1 cellular context compared by ENCODE assay signal in the genomic region with DNA sequence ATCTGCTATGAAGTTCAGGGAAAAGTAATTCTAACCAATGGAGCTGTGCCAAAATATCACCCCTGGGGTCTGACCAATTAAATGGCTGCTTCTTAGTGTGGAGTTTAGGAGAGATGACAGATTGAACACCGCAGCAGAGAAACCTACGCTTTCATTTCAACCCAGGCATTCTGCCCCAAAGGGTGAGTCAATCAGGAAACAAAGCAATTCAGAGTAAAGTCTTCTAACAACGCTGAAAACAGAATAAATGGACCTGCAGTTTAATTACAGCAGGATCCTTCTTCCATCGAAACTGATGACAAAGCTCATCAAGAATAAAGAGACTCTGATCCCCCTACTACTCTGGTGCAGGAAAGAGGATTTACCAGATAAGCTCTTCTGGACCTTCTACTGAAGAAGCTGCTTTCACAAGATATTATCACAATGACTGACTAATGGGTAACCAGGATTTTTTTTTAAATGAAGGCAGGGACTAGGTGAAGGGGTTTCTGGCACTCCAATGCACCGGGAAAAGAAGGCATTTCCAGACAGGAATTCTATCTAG.
TF ChIP-seq lines count a peak whose summit lies in the region.

No MANE protein-coding gene starts in this region.

TF ChIP-seq in GM12878, 131 proteins besides CTCF, POLR2A, EP300 and RAD21 (continued from another document):
- TF ChIP-seq KLF5 (IDR thresholded peaks at IDR 0.05; ENCODE audit: partially characterized antibody) = no peak
- 0 out of 2 replicates have a peak, but pooled peaks have one; percentile 36 for TF ChIP-seq YY1 (IDR thresholded peaks at IDR 0.05; ENCODE audit: low read depth, low read length)
- peak; percentile 79 for TF ChIP-seq PKNOX1 (IDR thresholded peaks at IDR 0.05)
- TF ChIP-seq MTA3 (IDR thresholded peaks at IDR 0.05; ENCODE audit: borderline replicate concordance, low read length) = no peak
TF ChIP-seq in GM12878: peak in this region for 22.
